ENCODE assay signal across 22 cellular contexts in the genomic region with DNA sequence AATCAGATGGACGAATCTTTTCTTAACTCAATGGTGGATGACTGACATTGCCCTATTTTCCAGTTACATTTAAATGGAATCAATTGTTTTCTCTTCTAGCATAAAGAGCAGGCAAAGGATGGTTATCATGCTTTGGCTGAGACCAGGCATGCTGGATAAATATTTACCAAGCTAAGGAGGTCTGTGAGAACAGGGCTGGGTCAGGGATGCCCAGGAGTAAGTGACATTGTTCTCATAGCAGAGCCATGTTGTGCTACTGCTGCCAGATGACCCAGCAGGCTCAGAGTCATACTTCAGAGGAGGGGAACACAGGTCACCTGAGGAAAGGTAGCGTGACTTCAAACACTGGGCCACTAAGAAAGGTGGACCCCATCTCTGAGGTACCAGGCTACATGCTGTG.
DNase-seq lines count a peak whose midpoint lies in the region; ATAC-seq and TF ChIP-seq lines count a peak whose summit lies in the region.
"Had no signal": no experiment of that assay in that cellular context is flagged by ENCODE, and none has a peak within 500 bp of the region (broad histone marks: within the 10 kb centered on the region; RNA-seq: fewer than 3 reads in every experiment).

No MANE protein-coding gene starts in this region.

- H3K9me3 Mint-ChIP-seq in progenitor cell of endocrine pancreas (ENCODE audit: low read depth): peaks cover 3% of the 10 kb centered on the region
- H3K9me3 Mint-ChIP-seq in activated CD8-positive, alpha-beta memory T cell treated with anti-CD3 and anti-CD28 coated beads, Interleukin-2, amount 10 ng/mL, durations not matched to agents 7 days and 5 days (ENCODE audit: low read depth): no peaks in the 10 kb centered on the region
- H3K9me3 Mint-ChIP-seq: activated B cell treated with CpG ODN at 0.5 μM for 24 hours; activated CD8-positive, alpha-beta T cell treated with anti-CD3 and anti-CD28 coated beads for 36 hours had no signal

- no peak overlapping the region for H3K27ac ChIP-seq in vagina
- H3K27ac ChIP-seq: cardiac muscle cell, esophagus squamous epithelium had no signal

- peaks cover 9% of the 10 kb centered on the region for H3K36me3 Mint-ChIP-seq in progenitor cell of endocrine pancreas (ENCODE audit: insufficient read depth)
- no peaks in the 10 kb centered on the region for H3K36me3 Mint-ChIP-seq in activated CD8-positive, alpha-beta memory T cell treated with anti-CD3 and anti-CD28 coated beads, Interleukin-2, amount 10 ng/mL, durations not matched to agents 7 days and 5 days

- H3K36me3 ChIP-seq in vagina: no peaks in the 10 kb centered on the region
- H3K36me3 ChIP-seq: cardiac muscle cell, esophagus squamous epithelium had no signal

- H3K27me3 Mint-ChIP-seq in progenitor cell of endocrine pancreas: no peaks in the 10 kb centered on the region
- peaks cover 13% of the 10 kb centered on the region for H3K27me3 Mint-ChIP-seq in activated CD8-positive, alpha-beta memory T cell treated with anti-CD3 and anti-CD28 coated beads, Interleukin-2, amount 10 ng/mL, durations not matched to agents 7 days and 5 days
- H3K27me3 Mint-ChIP-seq: activated CD8-positive, alpha-beta T cell treated with anti-CD3 and anti-CD28 coated beads for 36 hours had no signal

- H3K4me1 ChIP-seq in vagina: peaks cover 7% of the 10 kb centered on the region
- H3K4me1 ChIP-seq: esophagus squamous epithelium had no signal

- no peaks in the 10 kb centered on the region for H3K27me3 ChIP-seq in vagina
- H3K27me3 ChIP-seq: cardiac muscle cell, esophagus squamous epithelium had no signal

- DNase-seq in DMS53 (lab: John Stamatoyannopoulos, UW) (peak; percentile 35), NCI-H146 treated with DMSO at 0.1 percent for 48 hours (lab: John Stamatoyannopoulos, UW; ENCODE audit: unreplicated experiment) (peak; percentile 75), left kidney (ENCODE audit: low read depth, low spot score) (peak; percentile 30), progenitor cell of endocrine pancreas (ENCODE audit: low spot score, unreplicated experiment) (no peak), vagina (ENCODE audit: extremely low spot score in 2 of 2) (no peak)
- no peak for DNase-seq in activated CD8-positive, alpha-beta memory T cell treated with anti-CD3 and anti-CD28 coated beads, Interleukin-2, amount 10 ng/mL, durations not matched to agents 7 days and 5 days
- DNase-seq: activated B cell treated with CpG ODN at 0.5 μM for 24 hours; activated CD8-positive, alpha-beta T cell treated with anti-CD3 and anti-CD28 coated beads for 36 hours; activated T-cell treated with anti-CD3 and anti-CD28 coated beads, Interleukin-2, amount 50 U/mL, for 48 hours; AML-193; effector CD4-positive, alpha-beta T cell; esophagus squamous epithelium; GOT3; Karpas-422; midbrain; NCI-H1436; NCI-H2227 treated with DMSO at 0.1 percent for 48 hours; Right ventricle myocardium superior; T-helper 17 cell had no signal

- TF ChIP-seq POLR2A in vagina (IDR thresholded peaks at IDR 0.05): no peak

- peak overlapping the region; percentile 89 for H3K27ac Mint-ChIP-seq in progenitor cell of endocrine pancreas
- H3K27ac Mint-ChIP-seq in activated CD8-positive, alpha-beta memory T cell treated with anti-CD3 and anti-CD28 coated beads, Interleukin-2, amount 10 ng/mL, durations not matched to agents 7 days and 5 days: no peak overlapping the region
- H3K27ac Mint-ChIP-seq: activated B cell treated with CpG ODN at 0.5 μM for 24 hours; activated CD8-positive, alpha-beta T cell treated with anti-CD3 and anti-CD28 coated beads for 36 hours; T-helper 17 cell had no signal

- intact Hi-C loops in vagina (cut with DNase I): no loop called here

- no peak for TF ChIP-seq CTCF in progenitor cell of endocrine pancreas (IDR thresholded peaks at IDR 0.05; ENCODE audit: unreplicated experiment)
- no peak for TF ChIP-seq CTCF in vagina (IDR thresholded peaks at IDR 0.05)

- no peak overlapping the region for H3K4me3 ChIP-seq in vagina
- H3K4me3 ChIP-seq: cardiac muscle cell, esophagus squamous epithelium had no signal

- H3K4me3 Mint-ChIP-seq in progenitor cell of endocrine pancreas (ENCODE audit: low read depth): peak overlapping the region; percentile 5
- H3K4me3 Mint-ChIP-seq in activated CD8-positive, alpha-beta memory T cell treated with anti-CD3 and anti-CD28 coated beads, Interleukin-2, amount 10 ng/mL, durations not matched to agents 7 days and 5 days: no peak overlapping the region
- H3K4me3 Mint-ChIP-seq: activated B cell treated with CpG ODN at 0.5 μM for 24 hours; activated CD8-positive, alpha-beta T cell treated with anti-CD3 and anti-CD28 coated beads for 36 hours; T-helper 17 cell had no signal

- ATAC-seq in HG03196 (IDR thresholded peaks at IDR 0.05; ENCODE audit: unreplicated experiment) (no peak), GM18519 (IDR thresholded peaks at IDR 0.05; ENCODE audit: low FRiP score, unreplicated experiment) (no peak)
- no peak for ATAC-seq in activated CD8-positive, alpha-beta memory T cell treated with anti-CD3 and anti-CD28 coated beads, Interleukin-2, amount 10 ng/mL, durations not matched to agents 7 days and 5 days
- ATAC-seq: activated CD8-positive, alpha-beta T cell treated with anti-CD3 and anti-CD28 coated beads for 36 hours; T-helper 17 cell had no signal

- H3K9me3 ChIP-seq in vagina: no peaks in the 10 kb centered on the region
- H3K9me3 ChIP-seq: esophagus squamous epithelium had no signal

- H3K4me1 Mint-ChIP-seq in progenitor cell of endocrine pancreas (ENCODE audit: low read depth): peaks cover 50% of the 10 kb centered on the region
- no peaks in the 10 kb centered on the region for H3K4me1 Mint-ChIP-seq in activated CD8-positive, alpha-beta memory T cell treated with anti-CD3 and anti-CD28 coated beads, Interleukin-2, amount 10 ng/mL, durations not matched to agents 7 days and 5 days
- H3K4me1 Mint-ChIP-seq: activated B cell treated with CpG ODN at 0.5 μM for 24 hours, T-helper 17 cell had no signal

- CTCF ChIA-PET in activated CD8-positive, alpha-beta memory T cell treated with anti-CD3 and anti-CD28 coated beads, Interleukin-2, amount 10 ng/mL, durations not matched to agents 7 days and 5 days (lab: Charles Lee): no interaction called here

Comparison
In these comparisons a context has a peak if more than half of its experiments do, and no peak if none do; other contexts are left out.
1. DNase-seq: peak in DMS53 (single experiment), NCI-H146 treated with DMSO at 0.1 percent for 48 hours (single experiment) and left kidney (single experiment); none in progenitor cell of endocrine pancreas (single experiment), activated CD8-positive, alpha-beta memory T cell treated with anti-CD3 and anti-CD28 coated beads, Interleukin-2, amount 10 ng/mL, durations not matched to agents 7 days and 5 days (single experiment) and vagina (0 of 2).